ENCODE assay signal across 21 cellular contexts in genomic region chr17:12953126-12953525, GRCh38.
DNase-seq lines count a peak whose midpoint lies in the region; ATAC-seq lines count a peak whose summit lies in the region.
"Had no signal": no experiment of that assay in that cellular context is flagged by ENCODE, and none has a peak within 500 bp of the region (broad histone marks: within the 10 kb centered on the region; RNA-seq: fewer than 3 reads in every experiment).

No MANE protein-coding gene starts in this region.

- H4K20me1 ChIP-seq in Karpas-422 (ENCODE audit: insufficient read depth, low read depth, low read length): no peaks in the 10 kb centered on the region
- H4K20me1 ChIP-seq: BLaER1 treated with 17β-estradiol and CSF1 and Interleukin-3, amounts not matched to agents 10 nM and 100 nM had no signal

- H3K9me2 ChIP-seq in Karpas-422 (replicated peaks; ENCODE audit: insufficient read depth, low read length): no peaks in the 10 kb centered on the region

- DNase-seq in Ammon's horn (ENCODE audit: low spot score) (peak; percentile 48), anterior cingulate cortex (lab: John Stamatoyannopoulos, UW) (peak in 38 of 58 donors; percentile 4 to 76 (median 28)), middle frontal gyrus (ENCODE audit: extremely low spot score, low spot score) (peak; percentile 6), posterior cingulate gyrus (peak in 9 of 10 donors; percentile 19 to 95 (median 68)), OCI-M1 (lab: John Stamatoyannopoulos, UW) (no peak), Karpas-422 (no peak)
- DNase-seq in activated naive CD4-positive, alpha-beta T cell treated with anti-CD3 and anti-CD28 coated beads, Interleukin-2, amount 50 U/mL, for 72 hours (ENCODE audit: low spot score in 2 of 2): no peak
- DNase-seq: BE2C; CD4-positive, alpha-beta T cell; CD8-positive, alpha-beta memory T cell; DMS 273 treated with DMSO at 0.1 percent for 48 hours; DMS79; EL; GF-D8; GM23248; H9 had no signal

- no peak overlapping the region for H3K4me3 ChIP-seq in Karpas-422 (ENCODE audit: low read length)
- H3K4me3 ChIP-seq: BLaER1 treated with 17β-estradiol and CSF1 and Interleukin-3, amounts not matched to agents 10 nM and 100 nM; GM23248 had no signal

- no peaks in the 10 kb centered on the region for H3K27me3 ChIP-seq in Karpas-422 (ENCODE audit: low read length)
- H3K27me3 ChIP-seq: BE2C; BLaER1 treated with 17β-estradiol and CSF1 and Interleukin-3, amounts not matched to agents 10 nM and 100 nM had no signal

- H3K9ac ChIP-seq in Karpas-422 (ENCODE audit: low read length): no peak overlapping the region
- H3K9ac ChIP-seq: BLaER1 treated with 17β-estradiol and CSF1 and Interleukin-3, amounts not matched to agents 10 nM and 100 nM; GM23248 had no signal

- no peak for ATAC-seq in HG02763 (IDR thresholded peaks at IDR 0.05; ENCODE audit: unreplicated experiment)
- ATAC-seq in activated naive CD4-positive, alpha-beta T cell treated with anti-CD3 and anti-CD28 coated beads, Interleukin-2, amount 50 U/mL, for 72 hours: no peak
- ATAC-seq: HCT116 had no signal

- H3K27ac Mint-ChIP-seq in activated naive CD4-positive, alpha-beta T cell treated with anti-CD3 and anti-CD28 coated beads, Interleukin-2, amount 50 U/mL, for 72 hours: no peak overlapping the region
- H3K27ac Mint-ChIP-seq: CD4-positive, alpha-beta T cell; CD8-positive, alpha-beta memory T cell had no signal

- peaks cover 62% of the 10 kb centered on the region for H3K36me3 ChIP-seq in Karpas-422 (ENCODE audit: insufficient read depth, low read length)
- H3K36me3 ChIP-seq: BE2C had no signal

- intact Hi-C loops in posterior cingulate gyrus (cut with DNase I): no loop called here

- no peaks in the 10 kb centered on the region for H3K9me3 ChIP-seq in Karpas-422 (ENCODE audit: low read length)
- H3K9me3 ChIP-seq: BE2C had no signal

- no peak overlapping the region for H3K27ac ChIP-seq in Karpas-422 (ENCODE audit: low read length)
- H3K27ac ChIP-seq: 22Rv1; BLaER1 treated with 17β-estradiol and CSF1 and Interleukin-3, amounts not matched to agents 10 nM and 100 nM; GM23248 had no signal

- H3K4me2 ChIP-seq in Karpas-422 (ENCODE audit: low read depth, low read length, poor library complexity, severe bottlenecking): no peak overlapping the region
- H3K4me2 ChIP-seq: BLaER1 treated with 17β-estradiol and CSF1 and Interleukin-3, amounts not matched to agents 10 nM and 100 nM had no signal

- no peaks in the 10 kb centered on the region for H3K79me2 ChIP-seq in Karpas-422 (ENCODE audit: low read length)

- H2AFZ ChIP-seq in Karpas-422 (ENCODE audit: low read length): no peak overlapping the region
- H2AFZ ChIP-seq: GM23248 had no signal

- no peaks in the 10 kb centered on the region for H3K36me3 Mint-ChIP-seq in activated naive CD4-positive, alpha-beta T cell treated with anti-CD3 and anti-CD28 coated beads, Interleukin-2, amount 50 U/mL, for 72 hours
- H3K36me3 Mint-ChIP-seq: CD14-positive monocyte; CD8-positive, alpha-beta memory T cell had no signal

- peaks cover 9% of the 10 kb centered on the region for H3K4me1 ChIP-seq in Karpas-422 (ENCODE audit: low read length)
- H3K4me1 ChIP-seq: BE2C had no signal

- H3K9me3 Mint-ChIP-seq in activated naive CD4-positive, alpha-beta T cell treated with anti-CD3 and anti-CD28 coated beads, Interleukin-2, amount 50 U/mL, for 72 hours: peaks cover 0 to 4% of the 10 kb centered on the region in 2 donors

Comparison
In these comparisons a context has a peak if more than half of its experiments do, and no peak if none do; other contexts are left out.
1. DNase-seq: peak in Ammon's horn (single experiment), anterior cingulate cortex (38 of 58), middle frontal gyrus (single experiment) and posterior cingulate gyrus (9 of 10); none in OCI-M1 (single experiment), activated naive CD4-positive, alpha-beta T cell treated with anti-CD3 and anti-CD28 coated beads, Interleukin-2, amount 50 U/mL, for 72 hours (0 of 2) and Karpas-422 (single experiment).